ENCODE assay signal across 12 cellular contexts in the genomic region with DNA sequence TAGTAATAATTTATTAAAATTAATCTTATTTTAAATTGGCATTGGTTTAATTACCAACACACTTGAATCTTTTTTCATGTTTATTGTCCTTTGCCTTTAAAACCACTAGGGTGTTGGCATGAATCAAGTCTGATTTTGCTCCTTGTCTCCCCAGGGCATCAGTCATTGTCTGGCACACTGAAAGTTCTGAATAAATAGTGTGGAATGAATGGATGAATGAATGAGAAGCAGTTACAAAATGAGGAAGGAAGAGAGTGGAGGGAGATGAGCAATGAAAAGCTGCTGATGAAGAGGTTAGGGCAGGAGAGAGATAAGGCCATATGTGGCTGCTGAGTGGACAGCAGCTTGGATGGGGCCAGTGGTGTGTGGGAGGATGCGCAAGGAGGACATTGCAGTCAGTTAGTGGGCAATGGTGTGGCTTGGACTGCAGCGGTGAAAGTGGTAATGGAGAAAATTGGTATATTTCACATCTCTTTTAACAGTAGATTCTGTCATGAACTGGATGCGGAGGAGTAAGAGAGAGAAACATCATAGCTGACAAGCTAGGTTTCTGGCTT.
"Had no signal": no experiment of that assay in that cellular context is flagged by ENCODE, and none has a peak within 500 bp of the region (broad histone marks: within the 10 kb centered on the region; RNA-seq: fewer than 3 reads in every experiment).

No MANE protein-coding gene starts in this region.

- H3K27ac ChIP-seq: ascending aorta, sigmoid colon, upper lobe of right lung had no signal

- H3K4me3 ChIP-seq: ascending aorta, sigmoid colon, upper lobe of right lung had no signal

- H3K9me3 ChIP-seq: ascending aorta, sigmoid colon, upper lobe of right lung had no signal

- H3K9me3 Mint-ChIP-seq: activated CD4-positive, alpha-beta memory T cell treated with anti-CD3 and anti-CD28 coated beads for 36 hours; activated naive CD8-positive, alpha-beta T cell treated with anti-CD3 and anti-CD28 coated beads, Interleukin-2, amount 50 U/mL, for 24 hours; activated T-cell treated with anti-CD3 and anti-CD28 coated beads, Interleukin-2, amount 50 U/mL, for 72 hours; T-helper 1 cell treated with Interleukin-12 subunit alpha and Interleukin-12 subunit beta and Interleukin-4 antibody, amounts not matched to agents 30 μg/mL and 1 μg/mL, for 36 hours had no signal

- H3K4me3 Mint-ChIP-seq: activated CD4-positive, alpha-beta memory T cell treated with anti-CD3 and anti-CD28 coated beads for 36 hours; activated naive CD8-positive, alpha-beta T cell treated with anti-CD3 and anti-CD28 coated beads, Interleukin-2, amount 50 U/mL, for 24 hours; activated T-cell treated with anti-CD3 and anti-CD28 coated beads, Interleukin-2, amount 50 U/mL, for 72 hours; nephron; T-helper 1 cell treated with Interleukin-12 subunit alpha and Interleukin-12 subunit beta and Interleukin-4 antibody, amounts not matched to agents 30 μg/mL and 1 μg/mL, for 36 hours had no signal

- H3K4me1 ChIP-seq: ascending aorta, sigmoid colon, upper lobe of right lung had no signal

- H3K36me3 ChIP-seq: ascending aorta, sigmoid colon, upper lobe of right lung had no signal

- DNase-seq: activated CD4-positive, alpha-beta memory T cell treated with anti-CD3 and anti-CD28 coated beads for 36 hours; activated CD4-positive, alpha-beta T cell treated with anti-CD3 and anti-CD28 coated beads for 1 hour; activated naive CD8-positive, alpha-beta T cell treated with anti-CD3 and anti-CD28 coated beads, Interleukin-2, amount 50 U/mL, for 24 hours; activated T-cell treated with anti-CD3 and anti-CD28 coated beads, Interleukin-2, amount 50 U/mL, for 72 hours; mesenchymal stem cell; sigmoid colon; stimulated activated CD4-positive, alpha-beta T cell treated with anti-CD3 and anti-CD28 coated beads, Interleukin-2, amount 100 ng/mL, for 24 hours; stimulated activated naive CD4-positive, alpha-beta T cell treated with Interleukin-2 at 50 U/mL for 16 hours; upper lobe of right lung had no signal

- H3K27me3 Mint-ChIP-seq: activated naive CD8-positive, alpha-beta T cell treated with anti-CD3 and anti-CD28 coated beads, Interleukin-2, amount 50 U/mL, for 24 hours had no signal

- H3K27me3 ChIP-seq: ascending aorta, upper lobe of right lung had no signal

- H3K27ac Mint-ChIP-seq: activated CD4-positive, alpha-beta memory T cell treated with anti-CD3 and anti-CD28 coated beads for 36 hours; activated naive CD8-positive, alpha-beta T cell treated with anti-CD3 and anti-CD28 coated beads, Interleukin-2, amount 50 U/mL, for 24 hours; activated T-cell treated with anti-CD3 and anti-CD28 coated beads, Interleukin-2, amount 50 U/mL, for 72 hours; nephron; T-helper 1 cell treated with Interleukin-12 subunit alpha and Interleukin-12 subunit beta and Interleukin-4 antibody, amounts not matched to agents 30 μg/mL and 1 μg/mL, for 36 hours had no signal

- H3K36me3 Mint-ChIP-seq: activated CD4-positive, alpha-beta memory T cell treated with anti-CD3 and anti-CD28 coated beads for 36 hours had no signal
